17 cellular contexts compared by ENCODE assay signal in genomic region chr14:103127861-103128598, GRCh38. TPM values are rescaled to one million over a fixed set of nuclear protein-coding genes. Genes with fewer than 3 reads are reported as not detected.
DNase-seq lines count a peak whose midpoint lies in the region; ATAC-seq and TF ChIP-seq lines count a peak whose summit lies in the region.
"Had no signal": no experiment of that assay in that cellular context is flagged by ENCODE, and none has a peak within 500 bp of the region (broad histone marks: within the 10 kb centered on the region; RNA-seq: fewer than 3 reads in every experiment).

No MANE protein-coding gene starts in this region.

- H3K27ac Mint-ChIP-seq in GM23338, result no peak overlapping the region
- H3K27ac Mint-ChIP-seq in stimulated activated naive B cell treated with anti-CD40 and anti-IgM and Interleukin-4, amounts not matched to agents 10 μg/mL and 1 μg/mL and 100 μg/mL, for 72 hours, result peak overlapping the region; percentile 14
- H3K27ac Mint-ChIP-seq: activated naive CD8-positive, alpha-beta T cell treated with anti-CD3 and anti-CD28 coated beads, Interleukin-2, amount 10 ng/mL, durations not matched to agents 7 days and 5 days had no signal

- H3K27me3 ChIP-seq in GM23338 (ENCODE audit: insufficient read depth), result peaks cover 51% of the 10 kb centered on the region

- peaks cover 7% of the 10 kb centered on the region; the same call in 1 of the 3 replicates for H3K36me3 Mint-ChIP-seq in GM23338 (ENCODE audit: low read depth)
- peaks cover 0 to 7% of the 10 kb centered on the region in 2 donors for H3K36me3 Mint-ChIP-seq in stimulated activated naive B cell treated with anti-CD40 and anti-IgM and Interleukin-4, amounts not matched to agents 10 μg/mL and 1 μg/mL and 100 μg/mL, for 72 hours
- H3K36me3 Mint-ChIP-seq: activated naive CD8-positive, alpha-beta T cell treated with anti-CD3 and anti-CD28 coated beads, Interleukin-2, amount 10 ng/mL, durations not matched to agents 7 days and 5 days had no signal

- ATAC-seq in GM23338, result no peak
- peak; percentile 1; the same call in 1 of the 3 replicates for ATAC-seq in SK-N-SH treated with all-trans-retinoic acid at 6 μM for 48 hours
- ATAC-seq in stimulated activated naive B cell treated with anti-CD40 and anti-IgM and Interleukin-4, amounts not matched to agents 10 μg/mL and 1 μg/mL and 100 μg/mL, for 72 hours (replicated peaks), result no peak
- ATAC-seq in GM21423 (IDR thresholded peaks at IDR 0.05; ENCODE audit: unreplicated experiment), result no peak
- no peak for ATAC-seq in GM19467 (IDR thresholded peaks at IDR 0.05; ENCODE audit: unreplicated experiment)

- DNase-seq in GM23338 (ENCODE audit: low spot score) (no peak), globus pallidus (ENCODE audit: low spot score) (peak; percentile 15), NCI-H2171 treated with DMSO at 0.1 percent for 48 hours (lab: John Stamatoyannopoulos, UW) (no peak)
- no peak for DNase-seq in stimulated activated naive B cell treated with anti-CD40 and anti-IgM and Interleukin-4, amounts not matched to agents 10 μg/mL and 1 μg/mL and 100 μg/mL, for 72 hours
- DNase-seq in stimulated activated CD4-positive, alpha-beta T cell treated with anti-CD3 and anti-CD28 coated beads, Interleukin-4, amount 100 ng/mL, for 1 hour, result no peak
- DNase-seq: activated CD4-positive, CD25-positive, alpha-beta regulatory T cell; activated naive CD8-positive, alpha-beta T cell treated with anti-CD3 and anti-CD28 coated beads, Interleukin-2, amount 10 ng/mL, durations not matched to agents 7 days and 5 days; DMS79; NCI-H1105; NCI-H446 treated with DMSO at 0.1 percent for 48 hours; stimulated activated CD4-positive, alpha-beta T cell treated with anti-CD3 and anti-CD28 coated beads, Interleukin-15, amount 100 ng/mL, for 24 hours; tibial artery had no signal

- no peak overlapping the region for H3K4me3 ChIP-seq in GM23338

- peak overlapping the region; percentile 67; the same call in 1 of the 2 replicates for H3K4me2 ChIP-seq in GM23338

- no peak overlapping the region for H3K4me3 Mint-ChIP-seq in GM23338
- no peak overlapping the region for H3K4me3 Mint-ChIP-seq in stimulated activated naive B cell treated with anti-CD40 and anti-IgM and Interleukin-4, amounts not matched to agents 10 μg/mL and 1 μg/mL and 100 μg/mL, for 72 hours
- H3K4me3 Mint-ChIP-seq: activated naive CD8-positive, alpha-beta T cell treated with anti-CD3 and anti-CD28 coated beads, Interleukin-2, amount 10 ng/mL, durations not matched to agents 7 days and 5 days had no signal

- H3K9me3 Mint-ChIP-seq in GM23338, result no peaks in the 10 kb centered on the region; the same call in 1 of the 3 replicates
- H3K9me3 Mint-ChIP-seq in stimulated activated naive B cell treated with anti-CD40 and anti-IgM and Interleukin-4, amounts not matched to agents 10 μg/mL and 1 μg/mL and 100 μg/mL, for 72 hours, result peaks cover 0 to 1% of the 10 kb centered on the region in 2 donors
- H3K9me3 Mint-ChIP-seq: activated naive CD8-positive, alpha-beta T cell treated with anti-CD3 and anti-CD28 coated beads, Interleukin-2, amount 10 ng/mL, durations not matched to agents 7 days and 5 days had no signal

- peaks cover 52% of the 10 kb centered on the region for H3K27me3 Mint-ChIP-seq in GM23338 (ENCODE audit: insufficient read depth, low read depth, poor library complexity)
- peaks cover 19 to 48% of the 10 kb centered on the region in 2 donors for H3K27me3 Mint-ChIP-seq in stimulated activated naive B cell treated with anti-CD40 and anti-IgM and Interleukin-4, amounts not matched to agents 10 μg/mL and 1 μg/mL and 100 μg/mL, for 72 hours

- no peak overlapping the region for H3K27ac ChIP-seq in GM23338 (ENCODE audit: low read depth)
- H3K27ac ChIP-seq: tibial artery had no signal

- H3K9me2 ChIP-seq in GM23338 (ENCODE audit: insufficient read depth), result no peaks in the 10 kb centered on the region

- no peaks in the 10 kb centered on the region for H3K79me2 ChIP-seq in GM23338 (replicated peaks; ENCODE audit: insufficient read depth)

- H3K36me3 ChIP-seq in GM23338 (ENCODE audit: insufficient read depth), result no peaks in the 10 kb centered on the region

- H4K20me1 ChIP-seq in GM23338 (replicated peaks; ENCODE audit: insufficient read depth), result peaks cover 9% of the 10 kb centered on the region

- peaks cover 11% of the 10 kb centered on the region for H3K4me1 Mint-ChIP-seq in GM23338
- H3K4me1 Mint-ChIP-seq in stimulated activated naive B cell treated with anti-CD40 and anti-IgM and Interleukin-4, amounts not matched to agents 10 μg/mL and 1 μg/mL and 100 μg/mL, for 72 hours, result peaks cover 5 to 13% of the 10 kb centered on the region in 2 donors
- H3K4me1 Mint-ChIP-seq: activated naive CD8-positive, alpha-beta T cell treated with anti-CD3 and anti-CD28 coated beads, Interleukin-2, amount 10 ng/mL, durations not matched to agents 7 days and 5 days had no signal

- H3F3A ChIP-seq in GM23338 (replicated peaks; ENCODE audit: low read depth), result 0 out of 2 replicates have a peak, but pooled peaks cover 5% of the 10 kb centered on the region

- H3K4me1 ChIP-seq in GM23338 (ENCODE audit: insufficient read depth), result no peaks in the 10 kb centered on the region

- no peak overlapping the region for H2AFZ ChIP-seq in GM23338

- TF ChIP-seq CTCF in GM23338 (conservative IDR thresholded peaks at IDR 0.05; ENCODE audit: low read depth in 2 of 2), result no peak

TF ChIP-seq in GM23338, 12 proteins besides CTCF, POLR2A, EP300 and RAD21 (continues in another document):
- TF ChIP-seq STAT1 (IDR thresholded peaks at IDR 0.05; ENCODE audit: unreplicated experiment), result no peak

TF ChIP-seq in SK-N-SH treated with all-trans-retinoic acid at 6 μM for 48 hours, 23 proteins besides CTCF, POLR2A, EP300 and RAD21:
- TF ChIP-seq RARB (CRISPR knock-in tag; IDR thresholded peaks at IDR 0.05), result no peak
- TF ChIP-seq ZFP30 (CRISPR knock-in tag; IDR thresholded peaks at IDR 0.05), result no peak
- no peak for TF ChIP-seq ESRRG (CRISPR knock-in tag; IDR thresholded peaks at IDR 0.05)
- TF ChIP-seq ARNTL (CRISPR knock-in tag; IDR thresholded peaks at IDR 0.05; ENCODE audit: borderline replicate concordance, low read depth), result no peak
- no peak for TF ChIP-seq POU6F1 (CRISPR knock-in tag; IDR thresholded peaks at IDR 0.05; ENCODE audit: borderline replicate concordance, low read depth)
- TF ChIP-seq GLIS3 (CRISPR knock-in tag; IDR thresholded peaks at IDR 0.05), result no peak
- no peak for TF ChIP-seq SNAI2 (CRISPR knock-in tag; IDR thresholded peaks at IDR 0.05)
- TF ChIP-seq TSHZ2 (CRISPR knock-in tag; IDR thresholded peaks at IDR 0.05), result no peak

RNA-seq across cellular contexts. Expression of gene TNFAIP2, which starts 4.8 kb away (rescaled TPM):
- total RNA-seq in GM23338 (2014; rRNA removed; shearing (Covaris generic)), result 9.8 and 14.1 TPM in 2 replicates
- 9.9 and 10.1 TPM in 2 replicates for polyA plus RNA-seq in GM23338 (2016; fragmentation: Nextera tagmentation; extraction: Ambion mirVana)

RNA-seq across cellular contexts. Expression of gene EXOC3L4, which starts 33.5 kb away (rescaled TPM):
- not detected in 2 replicates for total RNA-seq in GM23338 (2014; rRNA removed; shearing (Covaris generic))
- polyA plus RNA-seq in GM23338 (2016; fragmentation: Nextera tagmentation; extraction: Ambion mirVana), result not detected in 2 replicates
- total RNA-seq: activated naive CD8-positive, alpha-beta T cell treated with anti-CD3 and anti-CD28 coated beads, Interleukin-2, amount 10 ng/mL, durations not matched to agents 7 days and 5 days had no signal
- polyA plus RNA-seq: BJ had no signal

RNA-seq across cellular contexts. Expression of gene LBHD2, which starts 44.0 kb away (rescaled TPM):
- not detected in 2 replicates for total RNA-seq in GM23338 (2014; rRNA removed; shearing (Covaris generic))
- polyA plus RNA-seq in GM23338 (2016; fragmentation: Nextera tagmentation; extraction: Ambion mirVana), result not detected in 2 replicates
- total RNA-seq: activated naive CD8-positive, alpha-beta T cell treated with anti-CD3 and anti-CD28 coated beads, Interleukin-2, amount 10 ng/mL, durations not matched to agents 7 days and 5 days; osteocyte had no signal
- polyA plus RNA-seq: BJ had no signal
